ENCODE assay signal across 16 cellular contexts in genomic region chr2:61263848-61264247, GRCh38.
DNase-seq lines count a peak whose midpoint lies in the region; ATAC-seq and TF ChIP-seq lines count a peak whose summit lies in the region.
"Had no signal": no experiment of that assay in that cellular context is flagged by ENCODE, and none has a peak within 500 bp of the region (broad histone marks: within the 10 kb centered on the region; RNA-seq: fewer than 3 reads in every experiment).

No MANE protein-coding gene starts in this region.

- peaks cover 46% of the 10 kb centered on the region for H3K36me3 ChIP-seq in CD4-positive, CD25-positive, alpha-beta regulatory T cell (ENCODE audit: control insufficient read depth, insufficient read depth, low read length)
- no peaks in the 10 kb centered on the region; the same call in 1 of the 2 replicates for H3K36me3 ChIP-seq in Caco-2 (ENCODE audit: control insufficient read depth, insufficient read depth, low read length)

- no peak overlapping the region for H3K27ac Mint-ChIP-seq in activated CD4-positive, alpha-beta T cell treated with anti-CD3 and anti-CD28 coated beads for 36 hours
- peak overlapping the region in 2 of 3 donors; percentile 2 to 80 for H3K27ac Mint-ChIP-seq in CD4-positive, CD25-positive, alpha-beta regulatory T cell
- H3K27ac Mint-ChIP-seq in activated T-helper 17 cell treated with anti-CD3 and anti-CD28 coated beads, Interleukin-2, amount 50 U/mL, for 72 hours = peak overlapping the region; percentile 62
- no peak overlapping the region for H3K27ac Mint-ChIP-seq in Caco-2 (ENCODE audit: unreplicated experiment)
- H3K27ac Mint-ChIP-seq: CD4-positive, alpha-beta T cell; GM23338 had no signal

- intact Hi-C loops in activated CD4-positive, alpha-beta T cell treated with anti-CD3 and anti-CD28 coated beads for 36 hours (cut with DNase I, micrococcal nuclease) = no loop called here
- intact Hi-C loops in Caco-2 (cut with micrococcal nuclease; ENCODE audit: unreplicated experiment) = no loop called here

- H3K4me3 Mint-ChIP-seq in activated CD4-positive, alpha-beta T cell treated with anti-CD3 and anti-CD28 coated beads for 36 hours = no peak overlapping the region
- H3K4me3 Mint-ChIP-seq in CD4-positive, CD25-positive, alpha-beta regulatory T cell = no peak overlapping the region
- H3K4me3 Mint-ChIP-seq in activated T-helper 17 cell treated with anti-CD3 and anti-CD28 coated beads, Interleukin-2, amount 50 U/mL, for 72 hours = no peak overlapping the region
- no peak overlapping the region for H3K4me3 Mint-ChIP-seq in Caco-2 (ENCODE audit: unreplicated experiment)
- H3K4me3 Mint-ChIP-seq: CD4-positive, alpha-beta T cell; GM23338 had no signal

- no peak for TF ChIP-seq CTCF in Caco-2 (IDR thresholded peaks at IDR 0.05; ENCODE audit: insufficient read depth in 1 of 2, low read depth in 1 of 2, low read length in 1 of 2, severe bottlenecking in 1 of 2, unreplicated experiment in 1 of 2)

- H3K36me3 Mint-ChIP-seq in activated CD4-positive, alpha-beta T cell treated with anti-CD3 and anti-CD28 coated beads for 36 hours (ENCODE audit: low read depth) = peaks cover 25% of the 10 kb centered on the region
- H3K36me3 Mint-ChIP-seq in CD4-positive, CD25-positive, alpha-beta regulatory T cell = peaks cover 45% of the 10 kb centered on the region
- H3K36me3 Mint-ChIP-seq in activated T-helper 17 cell treated with anti-CD3 and anti-CD28 coated beads, Interleukin-2, amount 50 U/mL, for 72 hours (ENCODE audit: low read depth) = peaks cover 74% of the 10 kb centered on the region
- peaks cover 55% of the 10 kb centered on the region for H3K36me3 Mint-ChIP-seq in Caco-2 (ENCODE audit: insufficient read depth, unreplicated experiment)

- peaks cover 2% of the 10 kb centered on the region for H3K4me1 Mint-ChIP-seq in activated CD4-positive, alpha-beta T cell treated with anti-CD3 and anti-CD28 coated beads for 36 hours
- H3K4me1 Mint-ChIP-seq in CD4-positive, CD25-positive, alpha-beta regulatory T cell = peaks cover 4 to 10% (median 7%) of the 10 kb centered on the region in 4 donors
- H3K4me1 Mint-ChIP-seq in activated T-helper 17 cell treated with anti-CD3 and anti-CD28 coated beads, Interleukin-2, amount 50 U/mL, for 72 hours = no peaks in the 10 kb centered on the region
- peaks cover 8% of the 10 kb centered on the region for H3K4me1 Mint-ChIP-seq in Caco-2 (ENCODE audit: low read depth, unreplicated experiment)
- H3K4me1 Mint-ChIP-seq: GM23338 had no signal

- H3K4me3 ChIP-seq in CD4-positive, CD25-positive, alpha-beta regulatory T cell (ENCODE audit: low read depth, low read length) = no peak overlapping the region
- H3K4me3 ChIP-seq in Caco-2 (ENCODE audit: low read depth, low read length) = no peak overlapping the region
- H3K4me3 ChIP-seq: BLaER1 treated with 17β-estradiol and CSF1 and Interleukin-3, amounts not matched to agents 10 nM and 100 nM; GM12878; GM23338 had no signal

- CTCF ChIA-PET in activated CD4-positive, alpha-beta T cell treated with anti-CD3 and anti-CD28 coated beads for 36 hours (lab: Charles Lee) = interaction anchor here (0.6 to 0.7 kb wide), 3 partner anchors 76 to 169 kb away, joined by 3 to 4 read pairs (median 3); no protein-coding TSS in a partner anchor
- CTCF ChIA-PET in Caco-2 (lab: Charles Lee) = no interaction called here

- DNase-seq in activated CD4-positive, alpha-beta T cell treated with anti-CD3 and anti-CD28 coated beads for 36 hours = no peak
- DNase-seq in activated CD4-positive, alpha-beta T cell treated with anti-CD3 and anti-CD28 coated beads, Interleukin-2, amount 50 U/mL, for 48 hours = no peak
- DNase-seq in CD4-positive, CD25-positive, alpha-beta regulatory T cell = peak in 1 of 3 donors; percentile 30
- DNase-seq in OCI-M1 (lab: John Stamatoyannopoulos, UW) (peak; percentile 43), T1000 (lab: John Stamatoyannopoulos, UW) (no peak), Caco-2 (no peak)
- DNase-seq: 8988T; AML-193; CD4-positive, alpha-beta T cell; DMS79; H7 had no signal

- H3K27me3 Mint-ChIP-seq in activated CD4-positive, alpha-beta T cell treated with anti-CD3 and anti-CD28 coated beads for 36 hours = no peaks in the 10 kb centered on the region
- H3K27me3 Mint-ChIP-seq in CD4-positive, CD25-positive, alpha-beta regulatory T cell = no peaks in the 10 kb centered on the region
- no peaks in the 10 kb centered on the region for H3K27me3 Mint-ChIP-seq in activated T-helper 17 cell treated with anti-CD3 and anti-CD28 coated beads, Interleukin-2, amount 50 U/mL, for 72 hours
- H3K27me3 Mint-ChIP-seq in Caco-2 (ENCODE audit: insufficient read depth, unreplicated experiment) = no peaks in the 10 kb centered on the region
- H3K27me3 Mint-ChIP-seq: CD4-positive, alpha-beta T cell had no signal

- BruUV-seq in Caco-2 (replicated peaks; lab: Mats Ljungman, UMichigan) = no TSS peak

- H3K9me3 ChIP-seq in CD4-positive, CD25-positive, alpha-beta regulatory T cell (ENCODE audit: control insufficient read depth in 2 of 2, low read length in 2 of 2) = no peaks in the 10 kb centered on the region
- no peaks in the 10 kb centered on the region for H3K9me3 ChIP-seq in Caco-2
- H3K9me3 ChIP-seq: BLaER1 treated with 17β-estradiol and CSF1 and Interleukin-3, amounts not matched to agents 10 nM and 100 nM had no signal

- POLR2A ChIA-PET in activated CD4-positive, alpha-beta T cell treated with anti-CD3 and anti-CD28 coated beads for 36 hours (lab: Charles Lee) = no interaction called here
- POLR2A ChIA-PET in Caco-2 (lab: Charles Lee) = no interaction called here

- H3K4me1 ChIP-seq in CD4-positive, CD25-positive, alpha-beta regulatory T cell (ENCODE audit: control insufficient read depth, insufficient read depth, low read length, poor library complexity, severe bottlenecking) = no peaks in the 10 kb centered on the region
- H3K4me1 ChIP-seq in Caco-2 = no peaks in the 10 kb centered on the region
- H3K4me1 ChIP-seq: BLaER1 treated with 17β-estradiol and CSF1 and Interleukin-3, amounts not matched to agents 10 nM and 100 nM had no signal

- H3K27ac ChIP-seq in CD4-positive, CD25-positive, alpha-beta regulatory T cell (ENCODE audit: insufficient read depth, low read length, poor library complexity, severe bottlenecking) = no peak overlapping the region
- H3K27ac ChIP-seq: BLaER1 treated with 17β-estradiol and CSF1 and Interleukin-3, amounts not matched to agents 10 nM and 100 nM had no signal

- H3K9me3 Mint-ChIP-seq in activated CD4-positive, alpha-beta T cell treated with anti-CD3 and anti-CD28 coated beads for 36 hours (ENCODE audit: low read depth) = no peaks in the 10 kb centered on the region
- peaks cover 0 to 3% (median 0%) of the 10 kb centered on the region in 7 donors for H3K9me3 Mint-ChIP-seq in CD4-positive, CD25-positive, alpha-beta regulatory T cell
- H3K9me3 Mint-ChIP-seq in activated T-helper 17 cell treated with anti-CD3 and anti-CD28 coated beads, Interleukin-2, amount 50 U/mL, for 72 hours = no peaks in the 10 kb centered on the region
- no peaks in the 10 kb centered on the region for H3K9me3 Mint-ChIP-seq in Caco-2 (ENCODE audit: unreplicated experiment)
- H3K9me3 Mint-ChIP-seq: CD4-positive, alpha-beta T cell; GM23338 had no signal

- no peaks in the 10 kb centered on the region for H3K27me3 ChIP-seq in CD4-positive, CD25-positive, alpha-beta regulatory T cell (ENCODE audit: control insufficient read depth, insufficient read depth, low read length)
- H3K27me3 ChIP-seq in Caco-2 (replicated peaks; ENCODE audit: control insufficient read depth, insufficient read depth, low read length) = no peaks in the 10 kb centered on the region
- H3K27me3 ChIP-seq: BLaER1 treated with 17β-estradiol and CSF1 and Interleukin-3, amounts not matched to agents 10 nM and 100 nM had no signal

- ATAC-seq in activated CD4-positive, alpha-beta T cell treated with anti-CD3 and anti-CD28 coated beads for 36 hours = peak; percentile 31
- ATAC-seq in CD4-positive, CD25-positive, alpha-beta regulatory T cell (ENCODE audit: low read depth in 2 of 2) = no peak
- ATAC-seq in activated T-helper 17 cell treated with anti-CD3 and anti-CD28 coated beads, Interleukin-2, amount 50 U/mL, for 72 hours (replicated peaks) = peak; percentile 54
- ATAC-seq in HG03039 (IDR thresholded peaks at IDR 0.05; ENCODE audit: unreplicated experiment) = no peak
- ATAC-seq: GM12878, GM23338 had no signal

Comparison
In these comparisons a context has a peak if more than half of its experiments do, and no peak if none do; other contexts are left out.
1. ATAC-seq: peak in activated CD4-positive, alpha-beta T cell treated with anti-CD3 and anti-CD28 coated beads for 36 hours (single experiment) and activated T-helper 17 cell treated with anti-CD3 and anti-CD28 coated beads, Interleukin-2, amount 50 U/mL, for 72 hours (single experiment); none in CD4-positive, CD25-positive, alpha-beta regulatory T cell (0 of 2) and HG03039 (single experiment).
2. H3K27ac Mint-ChIP-seq: peak in CD4-positive, CD25-positive, alpha-beta regulatory T cell (2 of 3) and activated T-helper 17 cell treated with anti-CD3 and anti-CD28 coated beads, Interleukin-2, amount 50 U/mL, for 72 hours (single experiment); none in activated CD4-positive, alpha-beta T cell treated with anti-CD3 and anti-CD28 coated beads for 36 hours (single experiment) and Caco-2 (single experiment).